In genomic region chr19:7787602-7788177, GRCh38 we compare ENCODE assay signal across 1 cellular context.
TF ChIP-seq lines count a peak whose summit lies in the region.

No MANE protein-coding gene starts in this region.

TF ChIP-seq in SK-N-SH, 30 proteins besides CTCF, POLR2A, EP300 and RAD21 (continued from another document):
- TF ChIP-seq ZBTB33 (IDR thresholded peaks at IDR 0.05; ENCODE audit: borderline replicate concordance, low read depth) (no peak), SIN3A (IDR thresholded peaks at IDR 0.05; ENCODE audit: borderline replicate concordance, low read depth, low read length) (no peak)
